In genomic region chr7:6578114-6579084, GRCh38 we compare ENCODE assay signal across 1 cellular context.
A peak's percentile ranks its signal among the peaks of the same experiment; 100 is the strongest.
TF ChIP-seq lines count a peak whose summit lies in the region.

No MANE protein-coding gene starts in this region.

TF ChIP-seq in HepG2, 621 proteins besides CTCF, POLR2A, EP300 and RAD21 (continued from another document and continues in another):
- peak; percentile 82; the same call in 1 of the 2 replicates for TF ChIP-seq SNAPC4 (CRISPR knock-in tag; IDR thresholded peaks at IDR 0.05)
- TF ChIP-seq NR2F1 (CRISPR knock-in tag; IDR thresholded peaks at IDR 0.05), result peak; percentile 64 to 67; a peak in 3 of 4 replicates
- no peak for TF ChIP-seq ZNF891 (CRISPR knock-in tag; IDR thresholded peaks at IDR 0.05)
- peak; percentile 69 for TF ChIP-seq TARDBP (CRISPR knock-in tag; IDR thresholded peaks at IDR 0.05)
- no peak for TF ChIP-seq STAT6 (CRISPR knock-in tag; IDR thresholded peaks at IDR 0.05; ENCODE audit: borderline replicate concordance)
- TF ChIP-seq ZNF264 (CRISPR knock-in tag; IDR thresholded peaks at IDR 0.05), result peak; percentile 63; the same call in 1 of the 2 replicates
- TF ChIP-seq SAFB2 (CRISPR knock-in tag; IDR thresholded peaks at IDR 0.05; ENCODE audit: borderline replicate concordance, low read depth), result no peak
- peak; percentile 51; the same call in 1 of the 2 replicates for TF ChIP-seq TBX3 (IDR thresholded peaks at IDR 0.05; ENCODE audit: borderline replicate concordance)
- TF ChIP-seq ZNF589 (CRISPR knock-in tag; conservative IDR thresholded peaks at IDR 0.05), result 0 out of 2 replicates have a peak, but pooled peaks have one; percentile 53
- TF ChIP-seq NCOA2 (CRISPR knock-in tag; IDR thresholded peaks at IDR 0.05), result peak; percentile 93
- peak; percentile 63; the same call in 1 of the 2 replicates for TF ChIP-seq FOXK2 (IDR thresholded peaks at IDR 0.05)
- peak; percentile 83 for TF ChIP-seq KAT8 (CRISPR knock-in tag; IDR thresholded peaks at IDR 0.05)
- peak; percentile 40; the same call in 1 of the 2 replicates for TF ChIP-seq FOXA1 (IDR thresholded peaks at IDR 0.05)
- peak; percentile 93 for TF ChIP-seq FOXA1 (CRISPR knock-in tag; IDR thresholded peaks at IDR 0.05)
- TF ChIP-seq CCDC6 (CRISPR knock-in tag; IDR thresholded peaks at IDR 0.05), result peak; percentile 60; the same call in 1 of the 2 replicates
- TF ChIP-seq SOX13 (IDR thresholded peaks at IDR 0.05), result peak; percentile 59; the same call in 1 of the 2 replicates
- peak in 1 of 2 experiments; percentile 89; a peak in 2 of 4 replicates for TF ChIP-seq SOX13 (CRISPR knock-in tag; conservative IDR thresholded peaks at IDR 0.05 in 1 of 2, IDR thresholded peaks at IDR 0.05 in 1 of 2)
- TF ChIP-seq HNF4A (CRISPR knock-in tag; IDR thresholded peaks at IDR 0.05), result peak; percentile 71
- peak; percentile 79 for TF ChIP-seq HMG20A (CRISPR knock-in tag; IDR thresholded peaks at IDR 0.05; ENCODE audit: borderline replicate concordance)
- peak; percentile 92 for TF ChIP-seq PAXIP1 (CRISPR knock-in tag; conservative IDR thresholded peaks at IDR 0.05)
- 0 out of 2 replicates have a peak, but pooled peaks have one; percentile 51 for TF ChIP-seq ZSCAN20 (CRISPR knock-in tag; IDR thresholded peaks at IDR 0.05; ENCODE audit: borderline replicate concordance)
- 0 out of 2 replicates have a peak, but pooled peaks have one; percentile 7 for TF ChIP-seq ZSCAN31 (CRISPR knock-in tag; IDR thresholded peaks at IDR 0.05; ENCODE audit: low read depth)
- peak; percentile 93 for TF ChIP-seq FOXP4 (CRISPR knock-in tag; IDR thresholded peaks at IDR 0.05)
- TF ChIP-seq ZKSCAN8 (CRISPR knock-in tag; IDR thresholded peaks at IDR 0.05; ENCODE audit: borderline replicate concordance), result peak; percentile 68; the same call in 1 of the 2 replicates
- TF ChIP-seq TSC22D2 (CRISPR knock-in tag; IDR thresholded peaks at IDR 0.05; ENCODE audit: borderline replicate concordance), result no peak
- peak; percentile 92 for TF ChIP-seq ZNF770 (CRISPR knock-in tag; IDR thresholded peaks at IDR 0.05)
- peak; percentile 55; the same call in 1 of the 2 replicates for TF ChIP-seq ZNF430 (CRISPR knock-in tag; IDR thresholded peaks at IDR 0.05)
- peak; percentile 83; the same call in 1 of the 2 replicates for TF ChIP-seq ZNF614 (CRISPR knock-in tag; IDR thresholded peaks at IDR 0.05; ENCODE audit: borderline replicate concordance)
- TF ChIP-seq FOXP1 (IDR thresholded peaks at IDR 0.05), result peak; percentile 69
- TF ChIP-seq FOXP1 (CRISPR knock-in tag; IDR thresholded peaks at IDR 0.05), result peak; percentile 82
- TF ChIP-seq MXD3 (CRISPR knock-in tag; IDR thresholded peaks at IDR 0.05), result 0 out of 2 replicates have a peak, but pooled peaks have one; percentile 10
- 0 out of 2 replicates have a peak, but pooled peaks have one; percentile 13 for TF ChIP-seq ZFP82 (CRISPR knock-in tag; IDR thresholded peaks at IDR 0.05; ENCODE audit: borderline replicate concordance)
- TF ChIP-seq KLF11 (CRISPR knock-in tag; IDR thresholded peaks at IDR 0.05), result peak; percentile 15; the same call in 1 of the 2 replicates
- TF ChIP-seq RXRB (CRISPR knock-in tag; IDR thresholded peaks at IDR 0.05; ENCODE audit: borderline replicate concordance), result peak; percentile 95
- no peak for TF ChIP-seq ZKSCAN5 (CRISPR knock-in tag; IDR thresholded peaks at IDR 0.05)
- peak; percentile 32; the same call in 1 of the 2 replicates for TF ChIP-seq ZNF747 (CRISPR knock-in tag; IDR thresholded peaks at IDR 0.05; ENCODE audit: borderline replicate concordance)
- peak; percentile 92 for TF ChIP-seq RXRA (CRISPR knock-in tag; IDR thresholded peaks at IDR 0.05)
- TF ChIP-seq HDAC2 (CRISPR knock-in tag; IDR thresholded peaks at IDR 0.05), result peak; percentile 69
- TF ChIP-seq THRA (CRISPR knock-in tag; IDR thresholded peaks at IDR 0.05; ENCODE audit: borderline replicate concordance), result peak; percentile 98
- 0 out of 2 replicates have a peak, but pooled peaks have one; percentile 7 for TF ChIP-seq MAFF (IDR thresholded peaks at IDR 0.05; ENCODE audit: low read depth, low read length)
- no peak for TF ChIP-seq SP140L (CRISPR knock-in tag; IDR thresholded peaks at IDR 0.05; ENCODE audit: borderline replicate concordance)
- TF ChIP-seq ETV6 (CRISPR knock-in tag; conservative IDR thresholded peaks at IDR 0.05), result no peak
- TF ChIP-seq ZBTB1 (CRISPR knock-in tag; IDR thresholded peaks at IDR 0.05; ENCODE audit: borderline replicate concordance), result no peak
- no peak for TF ChIP-seq GABPA (IDR thresholded peaks at IDR 0.05; ENCODE audit: low read depth, low read length)
- peak; percentile 79 for TF ChIP-seq GABPA (CRISPR knock-in tag; IDR thresholded peaks at IDR 0.05; ENCODE audit: low read depth)
- TF ChIP-seq TFDP2 (CRISPR knock-in tag; IDR thresholded peaks at IDR 0.05), result peak; percentile 52
- TF ChIP-seq RBFOX2 (IDR thresholded peaks at IDR 0.05; ENCODE audit: low read depth, low read length), result peak; percentile 64; the same call in 1 of the 2 replicates
- TF ChIP-seq ZNF724P (CRISPR knock-in tag; IDR thresholded peaks at IDR 0.05; ENCODE audit: borderline replicate concordance), result no peak
